ENCODE assay signal across 26 cellular contexts in the genomic region with DNA sequence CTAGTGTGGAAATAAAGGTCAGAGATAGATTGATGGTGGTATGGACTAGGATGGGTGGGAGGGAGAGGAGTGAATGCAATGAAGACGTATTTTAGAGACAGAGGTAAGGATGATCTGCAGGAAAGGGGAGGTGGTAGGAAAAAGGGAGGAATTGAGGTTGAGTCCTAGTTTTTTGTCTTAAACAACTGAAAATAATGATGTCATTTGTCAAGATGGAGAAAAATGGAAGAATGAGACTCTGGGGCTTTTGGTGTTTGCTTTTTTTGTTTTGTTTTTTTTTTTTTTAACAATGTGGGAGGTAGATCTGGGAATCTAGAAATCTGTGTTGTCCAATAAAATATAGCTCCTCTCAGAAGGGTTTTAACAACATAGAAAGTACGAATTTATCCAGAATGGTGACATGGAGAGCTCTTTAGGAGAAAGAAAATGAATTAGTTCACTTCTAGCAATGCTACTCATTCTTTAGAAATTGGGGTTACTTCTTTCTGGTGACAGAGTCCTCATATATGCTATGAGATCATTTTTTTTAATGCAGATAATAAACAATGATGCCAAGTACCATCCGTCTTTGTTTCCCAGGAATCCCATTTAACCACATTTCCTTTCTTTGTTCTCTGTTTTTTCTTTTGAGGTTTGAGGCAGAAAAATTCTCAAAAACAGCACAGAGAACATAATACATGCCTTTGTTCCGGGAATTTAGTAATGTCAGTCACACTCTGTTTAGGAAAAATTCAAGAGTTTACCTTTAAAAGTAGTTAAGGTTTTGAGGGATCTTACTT.
"Had no signal": no experiment of that assay in that cellular context is flagged by ENCODE, and none has a peak within 500 bp of the region (broad histone marks: within the 10 kb centered on the region; RNA-seq: fewer than 3 reads in every experiment).

No MANE protein-coding gene starts in this region.

- H3K36me3 Mint-ChIP-seq: natural killer cell treated with Interleukin-12 subunit alpha and Interleukin-12 subunit beta and Interleukin-15 and Interleukin-18, amount 100 ng/mL, for 72 hours had no signal

- ATAC-seq: left colon; left ventricle myocardium superior; natural killer cell treated with Interleukin-12 subunit alpha and Interleukin-12 subunit beta and Interleukin-15 and Interleukin-18, amount 100 ng/mL, for 72 hours; psoas muscle; sciatic nerve; stimulated activated naive B cell treated with anti-CD40 and anti-IgM and Interleukin-4, amounts not matched to agents 10 μg/mL and 1 μg/mL and 100 μg/mL, for 72 hours; stimulated activated naive CD8-positive, alpha-beta T cell treated with anti-CD3 and anti-CD28 coated beads, Interleukin-15, amount 100 ng/mL, for 72 hours; upper lobe of right lung had no signal

- H3K4me3 ChIP-seq: dorsolateral prefrontal cortex, esophagus muscularis mucosa, lung, psoas muscle, spleen, testis, tibial nerve, upper lobe of right lung, vagina had no signal

- H3K27me3 ChIP-seq: dorsolateral prefrontal cortex, esophagus muscularis mucosa, spleen, testis, tibial nerve, upper lobe of right lung, vagina had no signal

- DNase-seq: cortex of kidney; dorsolateral prefrontal cortex; effector CD8-positive, alpha-beta T cell; foreskin fibroblast; kidney; left colon; left ventricle myocardium superior; mesenchymal stem cell; midbrain; psoas muscle; retina; spleen; stimulated activated CD4-positive, alpha-beta T cell treated with anti-CD3 and anti-CD28 coated beads, Interleukin-15, amount 100 ng/mL, for 24 hours; stimulated activated CD4-positive, alpha-beta T cell treated with anti-CD3 and anti-CD28 coated beads, Interleukin-1b, Interleukin-23, amount 100 ng/mL, for 48 hours; stimulated activated CD4-positive, alpha-beta T cell treated with anti-CD3 and anti-CD28 coated beads, Interleukin-4, amount 100 ng/mL, for 4 hours; stimulated activated naive B cell treated with anti-CD40 and anti-IgM and Interleukin-4, amounts not matched to agents 10 μg/mL and 1 μg/mL and 100 μg/mL, for 72 hours; stimulated activated naive CD8-positive, alpha-beta T cell treated with anti-CD3 and anti-CD28 coated beads, Interleukin-15, amount 100 ng/mL, for 72 hours; testis; upper lobe of right lung had no signal

- H3K27me3 Mint-ChIP-seq: stimulated activated naive CD8-positive, alpha-beta T cell treated with anti-CD3 and anti-CD28 coated beads, Interleukin-15, amount 100 ng/mL, for 72 hours had no signal

- H3K4me1 ChIP-seq: esophagus muscularis mucosa, psoas muscle, spleen, testis, tibial nerve, upper lobe of right lung, vagina had no signal

- H3K4me1 Mint-ChIP-seq: stimulated activated naive CD8-positive, alpha-beta T cell treated with anti-CD3 and anti-CD28 coated beads, Interleukin-15, amount 100 ng/mL, for 72 hours had no signal

- H3K9me3 Mint-ChIP-seq: natural killer cell treated with Interleukin-12 subunit alpha and Interleukin-12 subunit beta and Interleukin-15 and Interleukin-18, amount 100 ng/mL, for 72 hours; stimulated activated naive CD8-positive, alpha-beta T cell treated with anti-CD3 and anti-CD28 coated beads, Interleukin-15, amount 100 ng/mL, for 72 hours had no signal

- H3K27ac ChIP-seq: dorsolateral prefrontal cortex, epithelial cell of prostate, esophagus muscularis mucosa, psoas muscle, spleen, testis, tibial nerve, upper lobe of right lung, vagina had no signal

- H3K4me3 Mint-ChIP-seq: natural killer cell treated with Interleukin-12 subunit alpha and Interleukin-12 subunit beta and Interleukin-15 and Interleukin-18, amount 100 ng/mL, for 72 hours; stimulated activated naive B cell treated with anti-CD40 and anti-IgM and Interleukin-4, amounts not matched to agents 10 μg/mL and 1 μg/mL and 100 μg/mL, for 72 hours; stimulated activated naive CD8-positive, alpha-beta T cell treated with anti-CD3 and anti-CD28 coated beads, Interleukin-15, amount 100 ng/mL, for 72 hours had no signal

- H3K9me3 ChIP-seq: esophagus muscularis mucosa, psoas muscle, testis, upper lobe of right lung, vagina had no signal

- H3K27ac Mint-ChIP-seq: natural killer cell treated with Interleukin-12 subunit alpha and Interleukin-12 subunit beta and Interleukin-15 and Interleukin-18, amount 100 ng/mL, for 72 hours; stimulated activated naive B cell treated with anti-CD40 and anti-IgM and Interleukin-4, amounts not matched to agents 10 μg/mL and 1 μg/mL and 100 μg/mL, for 72 hours; stimulated activated naive CD8-positive, alpha-beta T cell treated with anti-CD3 and anti-CD28 coated beads, Interleukin-15, amount 100 ng/mL, for 72 hours had no signal

- H3K36me3 ChIP-seq: esophagus muscularis mucosa, spleen, tibial nerve, upper lobe of right lung, vagina had no signal
